In genomic region chr10:71739368-71739900, GRCh38 we compare ENCODE assay signal across 1 cellular context.
TF ChIP-seq lines count a peak whose summit lies in the region.

No MANE protein-coding gene starts in this region.

TF ChIP-seq in HepG2, 621 proteins besides CTCF, POLR2A, EP300 and RAD21:
- no peak for TF ChIP-seq DMAP1 (CRISPR knock-in tag; IDR thresholded peaks at IDR 0.05)
- TF ChIP-seq MTF1 (CRISPR knock-in tag; IDR thresholded peaks at IDR 0.05), result no peak
- no peak for TF ChIP-seq TCF7L2 (IDR thresholded peaks at IDR 0.05; ENCODE audit: low read depth, low read length)
- TF ChIP-seq ZNF224 (CRISPR knock-in tag; IDR thresholded peaks at IDR 0.05), result no peak
- TF ChIP-seq HOXA9 (CRISPR knock-in tag; IDR thresholded peaks at IDR 0.05; ENCODE audit: borderline replicate concordance), result no peak
- TF ChIP-seq RFX3 (CRISPR knock-in tag; IDR thresholded peaks at IDR 0.05), result no peak
- TF ChIP-seq KDM3A (CRISPR knock-in tag; IDR thresholded peaks at IDR 0.05; ENCODE audit: low read depth), result no peak
- TF ChIP-seq ZNF576 (CRISPR knock-in tag; IDR thresholded peaks at IDR 0.05), result no peak
- TF ChIP-seq POLR2AphosphoS2 (IDR thresholded peaks at IDR 0.05; ENCODE audit: low read depth, low read length), result no peak
- no peak for TF ChIP-seq ZNF10 (CRISPR knock-in tag; IDR thresholded peaks at IDR 0.05; ENCODE audit: borderline replicate concordance, low read depth)
- no peak for TF ChIP-seq GPN1 (CRISPR knock-in tag; IDR thresholded peaks at IDR 0.05; ENCODE audit: borderline replicate concordance)
- TF ChIP-seq ZZZ3 (CRISPR knock-in tag; IDR thresholded peaks at IDR 0.05; ENCODE audit: borderline replicate concordance), result no peak
- TF ChIP-seq HINFP (CRISPR knock-in tag; IDR thresholded peaks at IDR 0.05; ENCODE audit: low read depth), result no peak
- TF ChIP-seq USF2 (IDR thresholded peaks at IDR 0.05; ENCODE audit: low read depth, low read length), result no peak
- no peak for TF ChIP-seq USF2 (CRISPR knock-in tag; IDR thresholded peaks at IDR 0.05; ENCODE audit: borderline replicate concordance)
- TF ChIP-seq ZNF609 (CRISPR knock-in tag; IDR thresholded peaks at IDR 0.05; ENCODE audit: borderline replicate concordance), result no peak
- TF ChIP-seq ARNTL (CRISPR knock-in tag; IDR thresholded peaks at IDR 0.05), result no peak
- no peak for TF ChIP-seq ZFP91 (CRISPR knock-in tag; IDR thresholded peaks at IDR 0.05; ENCODE audit: borderline replicate concordance)
